ENCODE assay signal across 13 cellular contexts in the genomic region with DNA sequence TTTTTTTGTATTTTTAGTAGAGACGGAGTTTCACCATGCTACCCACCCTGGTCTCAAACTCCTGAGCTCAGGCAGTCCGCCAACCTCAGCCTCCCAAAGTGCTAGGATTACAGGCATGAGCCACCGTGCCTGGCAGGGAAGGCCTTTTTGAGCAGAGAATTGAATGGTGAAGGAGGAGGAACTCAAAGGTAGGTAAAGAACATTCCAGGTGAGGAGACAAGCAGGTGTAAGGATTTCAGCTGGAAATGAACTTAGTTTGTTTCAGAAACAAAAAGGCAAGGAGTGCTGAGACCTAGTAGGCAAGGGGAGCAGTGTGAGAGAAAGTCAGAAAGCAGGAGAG. TPM values are rescaled to one million over a fixed set of nuclear protein-coding genes. Genes with fewer than 3 reads are reported as not detected.
DNase-seq lines count a peak whose midpoint lies in the region; ATAC-seq and TF ChIP-seq lines count a peak whose summit lies in the region.
"Had no signal": no experiment of that assay in that cellular context is flagged by ENCODE, and none has a peak within 500 bp of the region (broad histone marks: within the 10 kb centered on the region; RNA-seq: fewer than 3 reads in every experiment).

No MANE protein-coding gene starts in this region.

- H3K4me1 ChIP-seq in CD4-positive, CD25-positive, alpha-beta regulatory T cell (ENCODE audit: control insufficient read depth, insufficient read depth, low read length, poor library complexity, severe bottlenecking) = peaks cover 9% of the 10 kb centered on the region
- H3K4me1 ChIP-seq in HEK293 (ENCODE audit: control insufficient read depth, insufficient read depth, low read length) = peaks cover 12% of the 10 kb centered on the region

- no peaks in the 10 kb centered on the region for H3K9me3 ChIP-seq in CD4-positive, CD25-positive, alpha-beta regulatory T cell (ENCODE audit: control insufficient read depth in 2 of 2, low read length in 2 of 2)
- no peaks in the 10 kb centered on the region for H3K9me3 ChIP-seq in HEK293 (ENCODE audit: control insufficient read depth, insufficient read depth, low read depth, low read length)

- no peak overlapping the region for H3K27ac Mint-ChIP-seq in CD4-positive, CD25-positive, alpha-beta regulatory T cell
- no peak overlapping the region for H3K27ac Mint-ChIP-seq in activated T-helper 2 cell treated with anti-CD3 and anti-CD28 coated beads, Interferon-gamma antibody, Interleukin-2, Interleukin-4, amounts not matched to agents 10 μg/mL and 5 μg/mL and 100 μg/mL, durations not matched to agents 14 hours and 24 hours and 36 hours
- H3K27ac Mint-ChIP-seq: stimulated activated memory B cell treated with anti-CD40 and anti-IgM and Interleukin-4, amounts not matched to agents 10 μg/mL and 1 μg/mL and 100 μg/mL, for 72 hours had no signal

- H3K4me3 ChIP-seq in CD4-positive, CD25-positive, alpha-beta regulatory T cell (ENCODE audit: low read depth, low read length) = no peak overlapping the region
- H3K4me3 ChIP-seq in HEK293 (ENCODE audit: low read depth, low read length) (peak overlapping the region; percentile 61), kidney epithelial cell (ENCODE audit: low read depth, low read length) (peak overlapping the region; percentile 15)

- peak overlapping the region; percentile 3 to 77 (median 24) for H3K4me3 Mint-ChIP-seq in CD4-positive, CD25-positive, alpha-beta regulatory T cell
- peak overlapping the region; percentile 83 for H3K4me3 Mint-ChIP-seq in activated T-helper 2 cell treated with anti-CD3 and anti-CD28 coated beads, Interferon-gamma antibody, Interleukin-2, Interleukin-4, amounts not matched to agents 10 μg/mL and 5 μg/mL and 100 μg/mL, durations not matched to agents 14 hours and 24 hours and 36 hours (ENCODE audit: low read depth)
- H3K4me3 Mint-ChIP-seq: stimulated activated memory B cell treated with anti-CD40 and anti-IgM and Interleukin-4, amounts not matched to agents 10 μg/mL and 1 μg/mL and 100 μg/mL, for 72 hours had no signal

- H3K4me1 Mint-ChIP-seq in CD4-positive, CD25-positive, alpha-beta regulatory T cell = peaks cover 11 to 31% (median 20%) of the 10 kb centered on the region in 4 donors
- peaks cover 35% of the 10 kb centered on the region for H3K4me1 Mint-ChIP-seq in activated T-helper 2 cell treated with anti-CD3 and anti-CD28 coated beads, Interferon-gamma antibody, Interleukin-2, Interleukin-4, amounts not matched to agents 10 μg/mL and 5 μg/mL and 100 μg/mL, durations not matched to agents 14 hours and 24 hours and 36 hours (ENCODE audit: low read depth)

- in situ Hi-C loops in G401 (cut with HindIII; ENCODE audit: low sequenced_read_pairs) = no loop called here

- no peak overlapping the region for H3K27ac ChIP-seq in CD4-positive, CD25-positive, alpha-beta regulatory T cell (ENCODE audit: insufficient read depth, low read length, poor library complexity, severe bottlenecking)
- H3K27ac ChIP-seq in HEK293 (ENCODE audit: extremely low read depth, low read depth, low read length) = no peak overlapping the region; the same call in 1 of the 2 replicates
- H3K27ac ChIP-seq: foreskin keratinocyte had no signal

- no peaks in the 10 kb centered on the region for H3K36me3 ChIP-seq in CD4-positive, CD25-positive, alpha-beta regulatory T cell (ENCODE audit: control insufficient read depth, insufficient read depth, low read length)
- H3K36me3 ChIP-seq in HEK293 (ENCODE audit: control insufficient read depth in 2 of 2, insufficient read depth in 1 of 2, low read length in 2 of 2) (peaks cover 53 to 60% of the 10 kb centered on the region in 2 experiments), kidney epithelial cell (ENCODE audit: control insufficient read depth, insufficient read depth, low read length) (no peaks in the 10 kb centered on the region)

- H3K9me3 Mint-ChIP-seq in CD4-positive, CD25-positive, alpha-beta regulatory T cell = no peaks in the 10 kb centered on the region
- no peaks in the 10 kb centered on the region for H3K9me3 Mint-ChIP-seq in activated T-helper 2 cell treated with anti-CD3 and anti-CD28 coated beads, Interferon-gamma antibody, Interleukin-2, Interleukin-4, amounts not matched to agents 10 μg/mL and 5 μg/mL and 100 μg/mL, durations not matched to agents 14 hours and 24 hours and 36 hours
- H3K9me3 Mint-ChIP-seq: stimulated activated memory B cell treated with anti-CD40 and anti-IgM and Interleukin-4, amounts not matched to agents 10 μg/mL and 1 μg/mL and 100 μg/mL, for 72 hours had no signal

- ATAC-seq in CD4-positive, CD25-positive, alpha-beta regulatory T cell (ENCODE audit: low read depth in 2 of 2) = no peak
- no peak for ATAC-seq in HG03045 (IDR thresholded peaks at IDR 0.05; ENCODE audit: unreplicated experiment)
- ATAC-seq: foreskin keratinocyte; Right ventricle myocardium inferior; stimulated activated memory B cell treated with anti-CD40 and anti-IgM and Interleukin-4, amounts not matched to agents 10 μg/mL and 1 μg/mL and 100 μg/mL, for 72 hours had no signal

- H3K36me3 Mint-ChIP-seq in CD4-positive, CD25-positive, alpha-beta regulatory T cell = no peaks in the 10 kb centered on the region
- H3K36me3 Mint-ChIP-seq in activated T-helper 2 cell treated with anti-CD3 and anti-CD28 coated beads, Interferon-gamma antibody, Interleukin-2, Interleukin-4, amounts not matched to agents 10 μg/mL and 5 μg/mL and 100 μg/mL, durations not matched to agents 14 hours and 24 hours and 36 hours (ENCODE audit: low read depth) = peaks cover 48% of the 10 kb centered on the region
- H3K36me3 Mint-ChIP-seq: stimulated activated memory B cell treated with anti-CD40 and anti-IgM and Interleukin-4, amounts not matched to agents 10 μg/mL and 1 μg/mL and 100 μg/mL, for 72 hours had no signal

- CTCF ChIA-PET in HEK293 (lab: Yijun Ruan, JAX) = no interaction called here

- H3K27me3 ChIP-seq in CD4-positive, CD25-positive, alpha-beta regulatory T cell (ENCODE audit: control insufficient read depth, insufficient read depth, low read length) = no peaks in the 10 kb centered on the region
- H3K27me3 ChIP-seq in kidney epithelial cell (ENCODE audit: control insufficient read depth, insufficient read depth, low read length) = no peaks in the 10 kb centered on the region
- H3K27me3 ChIP-seq: foreskin keratinocyte had no signal

- DNase-seq in CD4-positive, CD25-positive, alpha-beta regulatory T cell = no peak
- no peak for DNase-seq in activated T-helper 2 cell treated with anti-CD3 and anti-CD28 coated beads, Interferon-gamma antibody, Interleukin-2, Interleukin-4, amounts not matched to agents 10 μg/mL and 5 μg/mL and 100 μg/mL, durations not matched to agents 14 hours and 24 hours and 36 hours (ENCODE audit: low spot score)
- no peak for DNase-seq in kidney epithelial cell (ENCODE audit: low read depth)
- DNase-seq in G401 (ENCODE audit: low spot score) = no peak
- no peak for DNase-seq in KG1 (lab: John Stamatoyannopoulos, UW)
- DNase-seq in HuH-7.5 (ENCODE audit: low spot score) = no peak
- DNase-seq: activated CD4-positive, alpha-beta T cell treated with anti-CD3 and anti-CD28 coated beads, Interleukin-2, amount 50 U/mL, for 1 hour; foreskin keratinocyte; NCI-H187 treated with DMSO at 0.1 percent for 48 hours had no signal

- no peak for TF ChIP-seq CTCF in HEK293 (tag by site-specific recombination; IDR thresholded peaks at IDR 0.05)
- TF ChIP-seq CTCF in kidney epithelial cell (IDR thresholded peaks at IDR 0.05; ENCODE audit: insufficient read depth, low read length, poor library complexity, severe bottlenecking) = no peak

- peaks cover 6% of the 10 kb centered on the region for H3K27me3 Mint-ChIP-seq in CD4-positive, CD25-positive, alpha-beta regulatory T cell
- H3K27me3 Mint-ChIP-seq in activated T-helper 2 cell treated with anti-CD3 and anti-CD28 coated beads, Interferon-gamma antibody, Interleukin-2, Interleukin-4, amounts not matched to agents 10 μg/mL and 5 μg/mL and 100 μg/mL, durations not matched to agents 14 hours and 24 hours and 36 hours (ENCODE audit: low read depth) = peaks cover 2% of the 10 kb centered on the region

- intact Hi-C loops in activated T-helper 2 cell treated with anti-CD3 and anti-CD28 coated beads, Interferon-gamma antibody, Interleukin-2, Interleukin-4, amounts not matched to agents 10 μg/mL and 5 μg/mL and 100 μg/mL, durations not matched to agents 14 hours and 24 hours and 36 hours (cut with micrococcal nuclease) = loop anchor here (5.0 kb wide), 1 partner anchor 315 kb away; the partner anchor contains the start of gene AP3S2

- POLR2A ChIA-PET in HEK293 (lab: Yijun Ruan, JAX) = interaction anchor here (0.6 to 1.0 kb wide), 2 partner anchors 9 to 85 kb away, joined by 3 read pairs; no protein-coding TSS in a partner anchor

TF ChIP-seq in HEK293, 187 proteins besides CTCF, POLR2A, EP300 and RAD21 (continues in another document):
- TF ChIP-seq ZNF2 (tag by site-specific recombination; IDR thresholded peaks at IDR 0.05) = peak; percentile 52; the same call in 1 of the 2 replicates
- TF ChIP-seq ZBTB20 (tag by site-specific recombination; IDR thresholded peaks at IDR 0.05) = no peak
- TF ChIP-seq ZNF501 (tag by site-specific recombination; IDR thresholded peaks at IDR 0.05) = 0 out of 2 replicates have a peak, but pooled peaks have one; percentile 30
- no peak for TF ChIP-seq WT1 (tag by site-specific recombination; IDR thresholded peaks at IDR 0.05)
- no peak for TF ChIP-seq ZNF366 (tag by site-specific recombination; conservative IDR thresholded peaks at IDR 0.05)
- TF ChIP-seq ZNF175 (tag by site-specific recombination; IDR thresholded peaks at IDR 0.05) = no peak
- TF ChIP-seq FEZF1 (tag by site-specific recombination; IDR thresholded peaks at IDR 0.05) = no peak
- TF ChIP-seq, protein P1, sequence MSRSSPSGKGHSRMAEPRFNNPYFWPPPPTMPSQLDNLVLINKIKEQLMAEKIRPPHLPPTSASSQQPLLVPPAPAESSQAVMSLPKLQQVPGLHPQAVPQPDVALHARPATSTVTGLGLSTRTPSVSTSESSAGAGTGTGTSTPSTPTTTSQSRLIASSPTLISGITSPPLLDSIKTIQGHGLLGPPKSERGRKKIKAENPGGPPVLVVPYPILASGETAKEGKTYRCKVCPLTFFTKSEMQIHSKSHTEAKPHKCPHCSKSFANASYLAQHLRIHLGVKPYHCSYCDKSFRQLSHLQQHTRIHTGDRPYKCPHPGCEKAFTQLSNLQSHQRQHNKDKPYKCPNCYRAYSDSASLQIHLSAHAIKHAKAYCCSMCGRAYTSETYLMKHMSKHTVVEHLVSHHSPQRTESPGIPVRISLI (tag by site-specific recombination; IDR thresholded peaks at IDR 0.05) = 0 out of 2 replicates have a peak, but pooled peaks have one; percentile 3
- TF ChIP-seq ZNF335 (tag by site-specific recombination; conservative IDR thresholded peaks at IDR 0.05) = peak; percentile 34
- no peak for TF ChIP-seq ZNF211 (tag by site-specific recombination; IDR thresholded peaks at IDR 0.05; ENCODE audit: low read depth)

RNA-seq across cellular contexts. Expression of gene TICRR, which starts 2.5 kb away (rescaled TPM):
- total RNA-seq in CD4-positive, CD25-positive, alpha-beta regulatory T cell = 0.30 TPM
- under 1 TPM; 0.09 to 0.41 (median 0.20) TPM for polyA plus RNA-seq in CD4-positive, CD25-positive, alpha-beta regulatory T cell
- 18.0 and 18.7 TPM in 2 replicates for total RNA-seq in activated T-helper 2 cell treated with anti-CD3 and anti-CD28 coated beads, Interferon-gamma antibody, Interleukin-2, Interleukin-4, amounts not matched to agents 10 μg/mL and 5 μg/mL and 100 μg/mL, durations not matched to agents 14 hours and 24 hours and 36 hours
- total RNA-seq in kidney epithelial cell = 1.7 and 2.2 TPM in 2 replicates
- total RNA-seq in G401 (2014; rRNA removed; shearing (Covaris generic)) = 3.4 and 7.3 TPM in 2 replicates
